8 cellular contexts compared by ENCODE assay signal in genomic region chr6:27478706-27479318, GRCh38. TPM values are rescaled to one million over a fixed set of nuclear protein-coding genes. Genes with fewer than 3 reads are reported as not detected.
DNase-seq lines count a peak whose midpoint lies in the region; ATAC-seq and TF ChIP-seq lines count a peak whose summit lies in the region.

No MANE protein-coding gene starts in this region.

- H3K27ac Mint-ChIP-seq in GM23338 (no peak overlapping the region), neural crest cell (ENCODE audit: unreplicated experiment) (no peak overlapping the region)

- H3K36me3 Mint-ChIP-seq in GM23338 (ENCODE audit: low read depth) (no peaks in the 10 kb centered on the region; the same call in 2 of the 3 replicates), neural crest cell (ENCODE audit: low read depth) (no peaks in the 10 kb centered on the region)

- no peaks in the 10 kb centered on the region for H3K9me3 ChIP-seq in Karpas-422 (ENCODE audit: low read length)
- no peaks in the 10 kb centered on the region for H3K9me3 ChIP-seq in stomach smooth muscle (ENCODE audit: control insufficient read depth in 2 of 2, low read length in 2 of 2)

- H3K4me1 ChIP-seq in GM23338 (ENCODE audit: insufficient read depth) (peaks cover 13% of the 10 kb centered on the region), Karpas-422 (ENCODE audit: low read length) (peaks cover 25% of the 10 kb centered on the region), stomach smooth muscle (ENCODE audit: control insufficient read depth, insufficient read depth, low read length) (no peaks in the 10 kb centered on the region)

- peaks cover 7% of the 10 kb centered on the region for H3K27me3 Mint-ChIP-seq in GM23338 (ENCODE audit: insufficient read depth, low read depth, poor library complexity)
- peaks cover 33% of the 10 kb centered on the region for H3K27me3 Mint-ChIP-seq in neural crest cell (ENCODE audit: low read depth)

- peak; percentile 87 for ATAC-seq in GM23338

- H2AFZ ChIP-seq in GM23338 (peak overlapping the region; percentile 90), Karpas-422 (ENCODE audit: low read length) (peak overlapping the region; percentile 91)

- no peaks in the 10 kb centered on the region; the same call in 1 of the 2 replicates for H3F3A ChIP-seq in GM23338 (replicated peaks; ENCODE audit: low read depth)

- DNase-seq in DMS79 treated with DMSO at 0.1 percent for 48 hours (lab: John Stamatoyannopoulos, UW) (peak; percentile 53), GM23338 (ENCODE audit: low spot score) (peak; percentile 85), Karpas-422 (peak; percentile 93), RPMI7951 (ENCODE audit: low read depth) (peak; percentile 88), fibroblast of villous mesenchyme (ENCODE audit: low read depth) (peak; percentile 92), neural crest cell (ENCODE audit: low read depth, low spot score) (peak; percentile 77)
- DNase-seq in activated T-helper 9 cell treated with anti-CD3 and anti-CD28 coated beads, Interleukin-2, amount 50 U/mL, for 16 hours (ENCODE audit: low read depth): peak; percentile 73

- no peak overlapping the region for H3K4me3 Mint-ChIP-seq in GM23338
- H3K4me3 Mint-ChIP-seq in neural crest cell: no peak overlapping the region

- peak overlapping the region; percentile 76 for H3K4me2 ChIP-seq in GM23338
- H3K4me2 ChIP-seq in Karpas-422 (ENCODE audit: low read depth, low read length, poor library complexity, severe bottlenecking): peak overlapping the region; percentile 83

- peak overlapping the region; percentile 75 for H3K4me3 ChIP-seq in GM23338
- H3K4me3 ChIP-seq in Karpas-422 (ENCODE audit: low read length): peak overlapping the region; percentile 69
- H3K4me3 ChIP-seq in fibroblast of villous mesenchyme (ENCODE audit: low read depth, low read length): peak overlapping the region; percentile 92
- peak overlapping the region; percentile 93 to 95 for H3K4me3 ChIP-seq in stomach smooth muscle (ENCODE audit: low read length in 2 of 2)

- H3K9me3 Mint-ChIP-seq in GM23338 (peaks cover 8% of the 10 kb centered on the region; the same call in 1 of the 3 replicates), neural crest cell (no peaks in the 10 kb centered on the region)

- no peaks in the 10 kb centered on the region for H3K9me2 ChIP-seq in GM23338 (ENCODE audit: insufficient read depth)
- no peaks in the 10 kb centered on the region for H3K9me2 ChIP-seq in Karpas-422 (replicated peaks; ENCODE audit: insufficient read depth, low read length)

- H3K79me2 ChIP-seq in GM23338 (replicated peaks; ENCODE audit: insufficient read depth): no peaks in the 10 kb centered on the region
- no peaks in the 10 kb centered on the region for H3K79me2 ChIP-seq in Karpas-422 (ENCODE audit: low read length)

- no peak for TF ChIP-seq CTCF in GM23338 (conservative IDR thresholded peaks at IDR 0.05; ENCODE audit: low read depth in 2 of 2)
- TF ChIP-seq CTCF in fibroblast of villous mesenchyme (IDR thresholded peaks at IDR 0.05; ENCODE audit: insufficient read depth, low read depth, low read length): no peak
- no peak for TF ChIP-seq CTCF in neural crest cell (conservative IDR thresholded peaks at IDR 0.05)

- no peaks in the 10 kb centered on the region for H3K36me3 ChIP-seq in GM23338 (ENCODE audit: insufficient read depth)
- no peaks in the 10 kb centered on the region for H3K36me3 ChIP-seq in Karpas-422 (ENCODE audit: insufficient read depth, low read length)
- H3K36me3 ChIP-seq in stomach smooth muscle (ENCODE audit: control insufficient read depth in 2 of 2, insufficient read depth in 2 of 2, low read length in 2 of 2): no peaks in the 10 kb centered on the region

- H3K4me1 Mint-ChIP-seq in GM23338 (peaks cover 16% of the 10 kb centered on the region), neural crest cell (no peaks in the 10 kb centered on the region)

- H3K27me3 ChIP-seq in GM23338 (ENCODE audit: insufficient read depth) (peaks cover 20% of the 10 kb centered on the region), Karpas-422 (ENCODE audit: low read length) (no peaks in the 10 kb centered on the region), stomach smooth muscle (ENCODE audit: control insufficient read depth in 1 of 2, insufficient read depth in 2 of 2, low read length in 2 of 2) (no peaks in the 10 kb centered on the region)

- H3K9ac ChIP-seq in Karpas-422 (ENCODE audit: low read length): peak overlapping the region; percentile 66
- H3K9ac ChIP-seq in stomach smooth muscle (ENCODE audit: low read length in 2 of 2): peak overlapping the region; percentile 98 to 100

- no peaks in the 10 kb centered on the region for H4K20me1 ChIP-seq in GM23338 (replicated peaks; ENCODE audit: insufficient read depth)
- H4K20me1 ChIP-seq in Karpas-422 (ENCODE audit: insufficient read depth, low read depth, low read length): no peaks in the 10 kb centered on the region

- H3K27ac ChIP-seq in GM23338 (ENCODE audit: low read depth) (no peak overlapping the region), Karpas-422 (ENCODE audit: low read length) (peak overlapping the region; percentile 63), stomach smooth muscle (ENCODE audit: low read length) (peak overlapping the region; percentile 99)

TF ChIP-seq in GM23338, 12 proteins besides CTCF, POLR2A, EP300 and RAD21:
- TF ChIP-seq ZNF114 (CRISPR knock-in tag; IDR thresholded peaks at IDR 0.05): no peak
- peak; percentile 16; the same call in 1 of the 2 replicates for TF ChIP-seq CREB1 (CRISPR knock-in tag; IDR thresholded peaks at IDR 0.05; ENCODE audit: low read depth)
- peak; percentile 48; the same call in 1 of the 2 replicates for TF ChIP-seq ETS1 (IDR thresholded peaks at IDR 0.05)

RNA-seq across cellular contexts. Expression of gene ZNF184, which starts 5.9 kb away (rescaled TPM):
- 7.7 and 10.6 TPM in 2 replicates for total RNA-seq in GM23338 (2014; rRNA removed; shearing (Covaris generic))
- polyA plus RNA-seq in GM23338 (2016; fragmentation: Nextera tagmentation; extraction: Ambion mirVana): 4.9 and 6.0 TPM in 2 replicates
- total RNA-seq in Karpas-422 (2014; rRNA removed; shearing (Covaris generic); ENCODE audit: low replicate concordance): 9.5 and 18.8 TPM in 2 replicates
- 16.4 and 24.2 TPM in 2 replicates for total RNA-seq in RPMI7951 (2014; rRNA removed; shearing (Covaris generic))
- total RNA-seq in fibroblast of villous mesenchyme (6.9 and 7.1 TPM in 2 replicates), neural crest cell (15.7 and 16.7 TPM in 2 replicates)
